Comparison of ENCODE assay signal across 12 cellular contexts in genomic region chr2:15968280-15969178, GRCh38. TPM values are rescaled to one million over a fixed set of nuclear protein-coding genes. Genes with fewer than 3 reads are reported as not detected.
DNase-seq lines count a peak whose midpoint lies in the region; ATAC-seq lines count a peak whose summit lies in the region.
"Had no signal": no experiment of that assay in that cellular context is flagged by ENCODE, and none has a peak within 500 bp of the region (broad histone marks: within the 10 kb centered on the region; RNA-seq: fewer than 3 reads in every experiment).

No MANE protein-coding gene starts in this region.

- no peaks in the 10 kb centered on the region for H3K9me3 Mint-ChIP-seq in activated T-cell treated with anti-CD3 and anti-CD28 coated beads, Interleukin-2, amount 50 U/mL, for 4 hours
- H3K9me3 Mint-ChIP-seq: activated B cell treated with CpG ODN at 0.5 μM for 24 hours had no signal

- peaks cover 45% of the 10 kb centered on the region for H3K4me1 Mint-ChIP-seq in activated T-cell treated with anti-CD3 and anti-CD28 coated beads, Interleukin-2, amount 50 U/mL, for 4 hours (ENCODE audit: low read depth)

- peak; percentile 79 for DNase-seq in activated CD4-positive, alpha-beta T cell treated with anti-CD3 and anti-CD28 coated beads for 48 hours
- no peak for DNase-seq in activated CD4-positive, alpha-beta T cell treated with anti-CD3 and anti-CD28 coated beads for 4 hours
- no peak for DNase-seq in activated T-cell treated with anti-CD3 and anti-CD28 coated beads, Interleukin-2, amount 50 U/mL, for 4 hours
- peak; percentile 92 for DNase-seq in islet precursor cell
- peak; percentile 38 for DNase-seq in stimulated activated CD4-positive, alpha-beta T cell treated with anti-CD3 and anti-CD28 coated beads, Interleukin-4, amount 100 ng/mL, for 1 hour
- DNase-seq in Ammon's horn (ENCODE audit: low spot score) = no peak
- DNase-seq in midbrain (lab: John Stamatoyannopoulos, UW) = no peak
- DNase-seq: activated B cell treated with CpG ODN at 0.5 μM for 24 hours; NCI-H345; stimulated activated naive CD4-positive, alpha-beta T cell treated with Interleukin-2 at 50 U/mL for 16 hours had no signal

- H3K27me3 Mint-ChIP-seq in activated T-cell treated with anti-CD3 and anti-CD28 coated beads, Interleukin-2, amount 50 U/mL, for 4 hours (ENCODE audit: low read depth) = no peaks in the 10 kb centered on the region

- no peaks in the 10 kb centered on the region for H3K36me3 Mint-ChIP-seq in activated T-cell treated with anti-CD3 and anti-CD28 coated beads, Interleukin-2, amount 50 U/mL, for 4 hours (ENCODE audit: insufficient read depth)

- peak; percentile 60 to 65 for ATAC-seq in activated T-cell treated with anti-CD3 and anti-CD28 coated beads, Interleukin-2, amount 50 U/mL, for 4 hours
- no peak for ATAC-seq in esophagus mucosa

- no peak overlapping the region for H3K4me3 Mint-ChIP-seq in activated T-cell treated with anti-CD3 and anti-CD28 coated beads, Interleukin-2, amount 50 U/mL, for 4 hours
- H3K4me3 Mint-ChIP-seq: activated B cell treated with CpG ODN at 0.5 μM for 24 hours had no signal

RNA-seq across cellular contexts. Expression of gene MYCN, which starts 28.2 kb away (rescaled TPM):
- total RNA-seq in activated T-cell treated with anti-CD3 and anti-CD28 coated beads, Interleukin-2, amount 50 U/mL, for 4 hours = under 1 TPM; 0.40 to 0.60 (median 0.40) TPM
- 0.20 TPM for total RNA-seq in esophagus mucosa
- total RNA-seq: activated B cell treated with CpG ODN at 0.5 μM for 24 hours, H4 had no signal

Comparison
In these comparisons a context has a peak if more than half of its experiments do, and no peak if none do; other contexts are left out.
1. DNase-seq: peak in activated CD4-positive, alpha-beta T cell treated with anti-CD3 and anti-CD28 coated beads for 48 hours (single experiment), islet precursor cell (single experiment) and stimulated activated CD4-positive, alpha-beta T cell treated with anti-CD3 and anti-CD28 coated beads, Interleukin-4, amount 100 ng/mL, for 1 hour (single experiment); none in activated CD4-positive, alpha-beta T cell treated with anti-CD3 and anti-CD28 coated beads for 4 hours (0 of 2), activated T-cell treated with anti-CD3 and anti-CD28 coated beads, Interleukin-2, amount 50 U/mL, for 4 hours (single experiment), Ammon's horn (single experiment) and midbrain (single experiment).